ENCODE assay signal across 8 cellular contexts in the genomic region with DNA sequence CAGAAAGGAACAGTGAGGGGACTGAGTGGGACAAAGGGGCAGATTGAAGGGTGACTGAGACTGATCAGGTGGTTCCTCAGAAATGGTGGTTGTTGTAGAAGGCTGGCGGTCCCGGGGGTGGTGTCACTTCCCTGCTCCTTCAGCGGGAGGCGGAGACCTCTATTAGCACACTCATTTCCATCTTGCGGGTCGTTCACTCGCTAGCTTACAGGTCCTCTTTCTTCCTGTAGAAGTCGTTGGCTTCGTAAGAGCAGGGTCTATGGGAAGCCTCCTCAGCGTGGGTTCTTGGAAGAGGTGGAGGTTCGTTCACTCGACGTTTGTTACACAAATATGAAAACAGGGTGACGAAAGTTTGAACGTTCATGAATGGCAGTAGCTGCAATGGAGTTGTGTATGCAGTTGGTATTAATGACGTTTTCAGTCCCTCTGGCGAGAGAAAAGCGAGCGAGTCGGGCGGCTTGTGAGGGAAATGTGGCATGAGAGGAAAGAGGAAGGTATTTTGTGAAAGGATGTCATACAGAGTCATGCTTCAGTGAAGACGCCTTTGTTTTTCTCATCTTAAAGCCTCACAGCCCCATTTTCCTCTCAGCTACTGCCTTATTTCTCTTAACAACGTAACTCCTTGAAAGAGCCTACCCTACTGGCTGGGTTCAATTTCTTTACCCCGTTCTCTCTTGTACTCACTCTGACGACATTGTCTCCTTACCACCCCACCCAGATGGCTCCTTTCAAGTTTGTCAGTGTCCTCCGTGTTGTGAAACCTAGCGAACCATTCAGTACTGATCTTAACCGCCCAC. TPM values are rescaled to one million over a fixed set of nuclear protein-coding genes. Genes with fewer than 3 reads are reported as not detected.
DNase-seq lines count a peak whose midpoint lies in the region; ATAC-seq and TF ChIP-seq lines count a peak whose summit lies in the region.

No MANE protein-coding gene starts in this region.

- peak overlapping the region; percentile 59 for H3K9ac ChIP-seq in Loucy (ENCODE audit: low read depth, low read length, poor library complexity, severe bottlenecking)

- no peaks in the 10 kb centered on the region for H3K79me2 ChIP-seq in Loucy (ENCODE audit: insufficient read depth, low read length)

- H3K27me3 Mint-ChIP-seq in T-helper 17 cell = no peaks in the 10 kb centered on the region

- peak overlapping the region; percentile 80 to 87 (median 84) for H3K27ac ChIP-seq in body of pancreas

- H3K4me2 ChIP-seq in Loucy (ENCODE audit: low read depth, low read length, poor library complexity, severe bottlenecking) = peak overlapping the region; percentile 87

- peaks cover 4% of the 10 kb centered on the region; the same call in 1 of the 2 replicates for H3F3A ChIP-seq in Loucy (ENCODE audit: low read depth)

- DNase-seq in GF-D8 (lab: John Stamatoyannopoulos, UW) = peak; percentile 83
- DNase-seq in T-helper 17 cell = peak; percentile 9 to 32 (median 26)
- DNase-seq in body of pancreas = peak; percentile 49 to 72 (median 64)
- DNase-seq in inferior parietal cortex (ENCODE audit: extremely low spot score) = peak; percentile 7
- peak; percentile 11 to 35 for DNase-seq in stimulated activated CD4-positive, alpha-beta T cell treated with anti-CD3 and anti-CD28 coated beads, Interleukin-1b, Interleukin-23, amount 100 ng/mL, for 4 hours (ENCODE audit: low read depth in 2 of 2)
- DNase-seq in HEK293T (ENCODE audit: extremely low spot score) = no peak

- peak overlapping the region; percentile 95 for H3K27ac Mint-ChIP-seq in T-helper 17 cell

- peak overlapping the region; percentile 75 for H3K4me3 ChIP-seq in Loucy (ENCODE audit: low read length, poor library complexity, severe bottlenecking)
- peak overlapping the region; percentile 10 to 51 for H3K4me3 ChIP-seq in body of pancreas

- ATAC-seq in GM21717 (IDR thresholded peaks at IDR 0.05; ENCODE audit: unreplicated experiment) (peak; percentile 47), T-helper 17 cell (peak; percentile 63), body of pancreas (peak; percentile 52)

- TF ChIP-seq POLR2A in body of pancreas (IDR thresholded peaks at IDR 0.05) = no peak

- no peaks in the 10 kb centered on the region for H4K20me1 ChIP-seq in Loucy (ENCODE audit: insufficient read depth, low read length, poor library complexity, severe bottlenecking)

- TF ChIP-seq CTCF in Loucy (conservative IDR thresholded peaks at IDR 0.05; ENCODE audit: low read length) = no peak
- no peak for TF ChIP-seq CTCF in body of pancreas (IDR thresholded peaks at IDR 0.05)

- no peaks in the 10 kb centered on the region for H3K9me2 ChIP-seq in Loucy (replicated peaks; ENCODE audit: low read depth, low read length)

- peak overlapping the region; percentile 99 for H3K4me3 Mint-ChIP-seq in T-helper 17 cell

- H3K9me3 ChIP-seq in Loucy (ENCODE audit: insufficient read depth, low read depth, low read length) (no peaks in the 10 kb centered on the region), T-helper 17 cell (ENCODE audit: control insufficient read depth, low read length, poor library complexity, severe bottlenecking) (no peaks in the 10 kb centered on the region), body of pancreas (no peaks in the 10 kb centered on the region)

- H3K36me3 ChIP-seq in Loucy (ENCODE audit: insufficient read depth, low read length) (no peaks in the 10 kb centered on the region), body of pancreas (replicated peaks in 1 of 2; ENCODE audit: insufficient read depth in 1 of 2, low read depth in 2 of 2) (no peaks in the 10 kb centered on the region)

- POLR2A ChIA-PET in HEK293T (lab: Yijun Ruan, JAX) = interaction anchor here (1.3 to 1.6 kb wide), 2 partner anchors 12 to 14 kb away, joined by 3 to 9 read pairs; no protein-coding TSS in a partner anchor

- intact Hi-C loops in body of pancreas (cut with DNase I) = no loop called here

- H3K4me1 ChIP-seq in Loucy (ENCODE audit: insufficient read depth, low read length, poor library complexity, severe bottlenecking) (peaks cover 8% of the 10 kb centered on the region), body of pancreas (no peaks in the 10 kb centered on the region)

- H3K27me3 ChIP-seq in Loucy (ENCODE audit: insufficient read depth, low read length, poor library complexity, severe bottlenecking) (no peaks in the 10 kb centered on the region), body of pancreas (no peaks in the 10 kb centered on the region)

- peaks cover 21% of the 10 kb centered on the region for H3K4me1 Mint-ChIP-seq in T-helper 17 cell

- H2AFZ ChIP-seq in Loucy (ENCODE audit: low read length) = peak overlapping the region; percentile 97

- CTCF ChIA-PET in HEK293T (lab: Yijun Ruan, JAX) = no interaction called here

- H3K36me3 Mint-ChIP-seq in T-helper 17 cell (ENCODE audit: low read depth) = peaks cover 5% of the 10 kb centered on the region

- 5 to 35% methylated on average over 26 to 28 of the region's 28 CpGs for WGBS in body of pancreas, 2 donors

TF ChIP-seq in HEK293T, 16 proteins besides CTCF, POLR2A, EP300 and RAD21:
- TF ChIP-seq L3MBTL2 (conservative IDR thresholded peaks at IDR 0.05) = no peak
- no peak for TF ChIP-seq BHLHE40 (IDR thresholded peaks at IDR 0.05; ENCODE audit: borderline replicate concordance)
- no peak for TF ChIP-seq NFRKB (IDR thresholded peaks at IDR 0.05)
- TF ChIP-seq LEF1 (IDR thresholded peaks at IDR 0.05; ENCODE audit: borderline replicate concordance) = no peak

RNA-seq across cellular contexts. Expression of a gene that starts 0.7 kb away (rescaled TPM):
- total RNA-seq in T-helper 17 cell (1 to 10 TPM; 6.8 to 9.2 TPM), body of pancreas (10 to 100 TPM in 1 of 2 donors, 1 to 10 TPM in 1; 2.6 to 10.6 TPM)
